14 cellular contexts compared by ENCODE assay signal in genomic region chr15:74387988-74388955, GRCh38. TPM values are rescaled to one million over a fixed set of nuclear protein-coding genes. Genes with fewer than 3 reads are reported as not detected.
DNase-seq lines count a peak whose midpoint lies in the region; ATAC-seq, FAIRE-seq and TF ChIP-seq lines count a peak whose summit lies in the region.
"Had no signal": no experiment of that assay in that cellular context is flagged by ENCODE, and none has a peak within 500 bp of the region (broad histone marks: within the 10 kb centered on the region; RNA-seq: fewer than 3 reads in every experiment).

No MANE protein-coding gene starts in this region.

- TF ChIP-seq CTCF in HepG2 (CRISPR knock-in tag; IDR thresholded peaks at IDR 0.05), result no peak
- no peak for TF ChIP-seq CTCF in right lobe of liver (IDR thresholded peaks at IDR 0.05)
- no peak for TF ChIP-seq CTCF in kidney (IDR thresholded peaks at IDR 0.05; ENCODE audit: borderline replicate concordance, extremely low read depth, insufficient read depth)

- BruUV-seq in HepG2 (replicated peaks; lab: Mats Ljungman, UMichigan), result no TSS peak

- intact Hi-C loops in HepG2 (cut with micrococcal nuclease; ENCODE audit: unreplicated experiment) (no loop called here), right lobe of liver (cut with DNase I) (loop anchor here in 1 of 2 donors (10.0 kb wide), 1 partner anchor 97 kb away; no protein-coding TSS in a partner anchor), kidney (cut with DNase I) (no loop called here)
- intact Hi-C loops in activated T-helper 1 cell treated with anti-CD3 and anti-CD28 coated beads, Interleukin-12 subunit alpha, Interleukin-12 subunit beta, Interleukin-2, Interleukin-4 antibody, amounts not matched to agents 30 ng/mL and 10 ng/mL and 1 ng/mL, durations not matched to agents 14 hours and 24 hours and 36 hours (cut with micrococcal nuclease), result no loop called here

- no peaks in the 10 kb centered on the region for H3K9me3 Mint-ChIP-seq in activated T-helper 1 cell treated with anti-CD3 and anti-CD28 coated beads, Interleukin-12 subunit alpha, Interleukin-12 subunit beta, Interleukin-2, Interleukin-4 antibody, amounts not matched to agents 30 ng/mL and 10 ng/mL and 1 ng/mL, durations not matched to agents 14 hours and 24 hours and 36 hours
- H3K9me3 Mint-ChIP-seq: HFFc6 had no signal

- H3K4me3 Mint-ChIP-seq in activated T-helper 1 cell treated with anti-CD3 and anti-CD28 coated beads, Interleukin-12 subunit alpha, Interleukin-12 subunit beta, Interleukin-2, Interleukin-4 antibody, amounts not matched to agents 30 ng/mL and 10 ng/mL and 1 ng/mL, durations not matched to agents 14 hours and 24 hours and 36 hours, result no peak overlapping the region
- H3K4me3 Mint-ChIP-seq: HFFc6 had no signal

- no peaks in the 10 kb centered on the region for H4K20me1 ChIP-seq in HepG2 (ENCODE audit: insufficient read depth, low read length)

- no peaks in the 10 kb centered on the region for H3K79me2 ChIP-seq in HepG2 (ENCODE audit: insufficient read depth, low read length)

- peaks cover 74% of the 10 kb centered on the region for H3K4me1 ChIP-seq in HepG2 (ENCODE audit: insufficient read depth, low read length)
- no peaks in the 10 kb centered on the region for H3K4me1 ChIP-seq in right lobe of liver
- peaks cover 9 to 28% of the 10 kb centered on the region in 2 donors for H3K4me1 ChIP-seq in kidney (ENCODE audit: control insufficient read depth in 1 of 2, insufficient read depth in 1 of 2, low read depth in 1 of 2, low read length in 2 of 2)

- H3K9me3 ChIP-seq in HepG2 (ENCODE audit: low read length), result no peaks in the 10 kb centered on the region
- H3K9me3 ChIP-seq in right lobe of liver, result no peaks in the 10 kb centered on the region
- H3K9me3 ChIP-seq in kidney (ENCODE audit: control insufficient read depth in 1 of 2, low read length in 2 of 2), result no peaks in the 10 kb centered on the region
- H3K9me3 ChIP-seq: esophagus squamous epithelium had no signal

- no peak for TF ChIP-seq EP300 in HepG2 (IDR thresholded peaks at IDR 0.05; ENCODE audit: low read depth in 2 of 2, low read length in 2 of 2)
- no peak for TF ChIP-seq EP300 in HepG2 (CRISPR knock-in tag; IDR thresholded peaks at IDR 0.05; ENCODE audit: borderline replicate concordance)

- H3K27ac ChIP-seq in HepG2 (ENCODE audit: extremely low read length, insufficient read depth, low read length) (no peak overlapping the region), right lobe of liver (no peak overlapping the region), kidney (ENCODE audit: low read depth in 2 of 2, low read length in 2 of 2) (no peak overlapping the region)

- no peak for FAIRE-seq in HepG2 (lab: Jason Lieb, UNC)
- no peak for FAIRE-seq in kidney (lab: Jason Lieb, UNC)
- FAIRE-seq: small intestine had no signal

- CTCF ChIA-PET in HepG2 (lab: Yijun Ruan, JAX; ENCODE audit: low intra/inter-chr PET ratio, low total read pairs), result no interaction called here

- H3K27ac Mint-ChIP-seq in activated T-helper 1 cell treated with anti-CD3 and anti-CD28 coated beads, Interleukin-12 subunit alpha, Interleukin-12 subunit beta, Interleukin-2, Interleukin-4 antibody, amounts not matched to agents 30 ng/mL and 10 ng/mL and 1 ng/mL, durations not matched to agents 14 hours and 24 hours and 36 hours, result peak overlapping the region; percentile 40
- H3K27ac Mint-ChIP-seq: HFFc6 had no signal

- H3K4me3 ChIP-seq in HepG2 (replicated peaks in 1 of 3; ENCODE audit: insufficient read depth in 1 of 3, low read depth in 2 of 3, low read length in 3 of 3) (peak overlapping the region in 1 of 3 experiments; percentile 34; a peak in 1 of 6 replicates), right lobe of liver (no peak overlapping the region), kidney (ENCODE audit: low read length in 2 of 2) (no peak overlapping the region)
- H3K4me3 ChIP-seq: esophagus squamous epithelium had no signal

- H3K4me1 Mint-ChIP-seq in activated T-helper 1 cell treated with anti-CD3 and anti-CD28 coated beads, Interleukin-12 subunit alpha, Interleukin-12 subunit beta, Interleukin-2, Interleukin-4 antibody, amounts not matched to agents 30 ng/mL and 10 ng/mL and 1 ng/mL, durations not matched to agents 14 hours and 24 hours and 36 hours (ENCODE audit: low read depth), result peaks cover 68% of the 10 kb centered on the region

- H3K9ac ChIP-seq in HepG2 (ENCODE audit: insufficient read depth, low read depth, low read length) (no peak overlapping the region), kidney (ENCODE audit: low read length in 2 of 2) (no peak overlapping the region)

- in situ Hi-C loops in HepG2 (cut with HindIII; ENCODE audit: extremely low pct_ligation_motif_present, low pct_unique_long_range_greater_than_20kb), result loop anchor here (5.0 kb wide), 1 partner anchor 44 kb away; the partner anchor contains the start of gene SEMA7A

- TF ChIP-seq RAD21 in HepG2 (CRISPR knock-in tag; IDR thresholded peaks at IDR 0.05), result no peak

- 35% methylated on average over 6 of the region's 17 CpGs for WGBS in HepG2 (ENCODE audit: low lambda C conversion rate)
- WGBS in right lobe of liver (ENCODE audit: insufficient coverage, low coverage, low lambda C conversion rate, missing lambda C conversion rate), result 67% methylated on average over 5 of the region's 17 CpGs

- peak; percentile 33 for ATAC-seq in HepG2
- no peak for ATAC-seq in right lobe of liver
- ATAC-seq in HG03175 (IDR thresholded peaks at IDR 0.05; ENCODE audit: unreplicated experiment), result no peak

- no peak overlapping the region for H2AFZ ChIP-seq in HepG2 (ENCODE audit: low read length)

- H3K27me3 ChIP-seq in HepG2 (ENCODE audit: control insufficient read depth in 1 of 2, insufficient read depth in 2 of 2, low read length in 2 of 2) (peaks cover 3 to 36% of the 10 kb centered on the region in 2 experiments; a peak in 3 of 5 replicates), right lobe of liver (no peaks in the 10 kb centered on the region)
- H3K27me3 ChIP-seq: esophagus squamous epithelium had no signal

- H3K27me3 Mint-ChIP-seq in activated T-helper 1 cell treated with anti-CD3 and anti-CD28 coated beads, Interleukin-12 subunit alpha, Interleukin-12 subunit beta, Interleukin-2, Interleukin-4 antibody, amounts not matched to agents 30 ng/mL and 10 ng/mL and 1 ng/mL, durations not matched to agents 14 hours and 24 hours and 36 hours (ENCODE audit: insufficient read depth), result no peaks in the 10 kb centered on the region

- H3K36me3 Mint-ChIP-seq in activated T-helper 1 cell treated with anti-CD3 and anti-CD28 coated beads, Interleukin-12 subunit alpha, Interleukin-12 subunit beta, Interleukin-2, Interleukin-4 antibody, amounts not matched to agents 30 ng/mL and 10 ng/mL and 1 ng/mL, durations not matched to agents 14 hours and 24 hours and 36 hours (ENCODE audit: low read depth), result peaks cover 5% of the 10 kb centered on the region

- TF ChIP-seq POLR2A in HepG2 (IDR thresholded peaks at IDR 0.05; ENCODE audit: insufficient read depth in 1 of 2, low read depth in 2 of 2, low read length in 2 of 2) (no peak), right lobe of liver (IDR thresholded peaks at IDR 0.05) (no peak)

- POLR2A ChIA-PET in HepG2 (lab: Yijun Ruan, JAX), result interaction anchor here (1.1 to 8.8 kb wide), 7 partner anchors 16 to 225 kb away, joined by 3 to 124 read pairs (median 4); partner anchors contain the start of genes SEMA7A and UBL7

- peak overlapping the region; percentile 70 for H3K4me2 ChIP-seq in HepG2 (ENCODE audit: low read depth, low read length)

- H3K36me3 ChIP-seq in HepG2 (replicated peaks in 1 of 2; ENCODE audit: control insufficient read depth in 1 of 2, insufficient read depth in 2 of 2, low read length in 2 of 2), result no peaks in the 10 kb centered on the region
- no peaks in the 10 kb centered on the region for H3K36me3 ChIP-seq in right lobe of liver
- no peaks in the 10 kb centered on the region for H3K36me3 ChIP-seq in kidney (ENCODE audit: control insufficient read depth in 1 of 2, insufficient read depth in 2 of 2, low read length in 2 of 2)
- H3K36me3 ChIP-seq: esophagus squamous epithelium had no signal

- peak; percentile 43 for DNase-seq in HepG2 (ENCODE audit: low spot score)
- DNase-seq in right lobe of liver, result no peak
- DNase-seq in activated T-helper 1 cell treated with anti-CD3 and anti-CD28 coated beads, Interleukin-12 subunit alpha, Interleukin-12 subunit beta, Interleukin-2, Interleukin-4 antibody, amounts not matched to agents 30 ng/mL and 10 ng/mL and 1 ng/mL, durations not matched to agents 14 hours and 24 hours and 36 hours (ENCODE audit: low spot score), result no peak
- DNase-seq in kidney, result peak; percentile 52
- no peak for DNase-seq in NCI-H524 (lab: John Stamatoyannopoulos, UW)
- DNase-seq in hippocampal formation (lab: John Stamatoyannopoulos, UW), result no peak
- DNase-seq in Ammon's horn (ENCODE audit: low spot score), result no peak
- DNase-seq: activated CD4-positive, CD25-positive, alpha-beta regulatory T cell treated with anti-CD3 and anti-CD28 coated beads, Interleukin-2, amount 50 U/mL, for 72 hours; activated T-cell treated with anti-CD3 and anti-CD28 coated beads for 4 hours; esophagus squamous epithelium; HFFc6; hypothalamus; small intestine had no signal

RNA-seq across cellular contexts. Expression of gene CYP11A1, which starts 20.8 kb away (rescaled TPM):
- total RNA-seq in HepG2 (2016; rRNA removed; fragmentation: Illumina TruSeq; extraction: Trizol), result 0.66 and 0.86 TPM in 2 replicates
- 0.30 and 0.62 TPM in 2 replicates for total RNA-seq in HepG2 (2016; cell fraction: cytosol; rRNA removed; fragmentation: Illumina TruSeq; extraction: Trizol; ENCODE audit: low read depth)
- total RNA-seq in HepG2 (2016; cell fraction: insoluble cytoplasmic fraction; rRNA removed; fragmentation: Illumina TruSeq; extraction: Trizol), result 0.43 and 0.71 TPM in 2 replicates
- 0.65 and 0.74 TPM in 2 replicates for total RNA-seq in HepG2 (2016; cell fraction: membrane; rRNA removed; fragmentation: Illumina TruSeq; extraction: Trizol)
- 0.40 and 0.66 TPM in 2 replicates for total RNA-seq in HepG2 (2016; cell fraction: nucleus; rRNA removed; fragmentation: Illumina TruSeq; extraction: Trizol)
- 0.92 and 1.4 TPM in 2 replicates for polyA plus RNA-seq in HepG2 (2011; rRNA removed)
- 0.98 and 1.0 TPM in 2 replicates for polyA plus RNA-seq in HepG2 (2011; cell fraction: cytosol; rRNA removed)
- 1.5 and 1.8 TPM in 2 replicates for polyA plus RNA-seq in HepG2 (2011; cell fraction: nucleus; rRNA removed)
- polyA plus RNA-seq in HepG2 (2012), result 0.54 and 0.73 TPM in 2 replicates
- polyA plus RNA-seq in HepG2 (2016; cell fraction: cytosol; fragmentation: Illumina TruSeq; extraction: Trizol; ENCODE audit: low read depth), result 0.26 and 0.61 TPM in 2 replicates
- polyA plus RNA-seq in HepG2 (2016; cell fraction: insoluble cytoplasmic fraction; fragmentation: Illumina TruSeq; extraction: Trizol; ENCODE audit: low read depth), result 0.66 and 0.83 TPM in 2 replicates
- polyA plus RNA-seq in HepG2 (2016; cell fraction: membrane; fragmentation: Illumina TruSeq; extraction: Trizol; ENCODE audit: low read depth), result 0.36 and 0.45 TPM in 2 replicates
- polyA plus RNA-seq in HepG2 (2016; cell fraction: nucleus; fragmentation: Illumina TruSeq; extraction: Trizol; ENCODE audit: insufficient read depth, low read depth), result 0.64 and 0.93 TPM in 2 replicates
- 1.6 and 8.2 TPM in 2 replicates for polyA minus RNA-seq in HepG2 (2011; rRNA and poly(A)+ RNA removed; ENCODE audit: low replicate concordance)
- polyA minus RNA-seq in HepG2 (2011; cell fraction: cytosol; rRNA and poly(A)+ RNA removed), result 0.99 TPM in 1 of 2 replicates, not detected in the other
- polyA minus RNA-seq in HepG2 (2011; cell fraction: nucleus; rRNA and poly(A)+ RNA removed), result 0.39 and 0.87 TPM in 2 replicates
- 1 to 10 TPM; 2.5 to 6.4 (median 2.8) TPM for total RNA-seq in right lobe of liver
- not detected in 2 replicates for total RNA-seq in activated T-helper 1 cell treated with anti-CD3 and anti-CD28 coated beads, Interleukin-12 subunit alpha, Interleukin-12 subunit beta, Interleukin-2, Interleukin-4 antibody, amounts not matched to agents 30 ng/mL and 10 ng/mL and 1 ng/mL, durations not matched to agents 14 hours and 24 hours and 36 hours
- total RNA-seq in kidney, result 0.13 TPM
- polyA plus RNA-seq in kidney (ENCODE audit: insufficient read depth, low read depth, low replicate concordance), result 2.7 TPM

RNA-seq across cellular contexts. Expression of gene SEMA7A, which starts 45.5 kb away (rescaled TPM):
- total RNA-seq in HepG2 (2016; rRNA removed; fragmentation: Illumina TruSeq; extraction: Trizol) (7.1 and 15.8 TPM in 2 replicates), right lobe of liver (1 to 10 TPM in 3 of 6 experiments, under 1 TPM in 3; 0.42 to 2.4 (median 1.1) TPM), kidney (3.6 TPM)
- 6.7 and 6.9 TPM in 2 replicates for total RNA-seq in HepG2 (2016; cell fraction: cytosol; rRNA removed; fragmentation: Illumina TruSeq; extraction: Trizol; ENCODE audit: low read depth)
- total RNA-seq in HepG2 (2016; cell fraction: insoluble cytoplasmic fraction; rRNA removed; fragmentation: Illumina TruSeq; extraction: Trizol), result 5.8 and 16.8 TPM in 2 replicates
- 6.1 and 7.5 TPM in 2 replicates for total RNA-seq in HepG2 (2016; cell fraction: membrane; rRNA removed; fragmentation: Illumina TruSeq; extraction: Trizol)
- 18.1 and 21.2 TPM in 2 replicates for total RNA-seq in HepG2 (2016; cell fraction: nucleus; rRNA removed; fragmentation: Illumina TruSeq; extraction: Trizol)
- polyA plus RNA-seq in HepG2 (2011; rRNA removed) (9.0 and 11.3 TPM in 2 replicates), kidney (ENCODE audit: insufficient read depth, low read depth, low replicate concordance) (2.8 TPM)
- 9.5 and 11.5 TPM in 2 replicates for polyA plus RNA-seq in HepG2 (2011; cell fraction: cytosol; rRNA removed)
- 27.8 and 40.2 TPM in 2 replicates for polyA plus RNA-seq in HepG2 (2011; cell fraction: nucleus; rRNA removed)
- 6.1 and 9.1 TPM in 2 replicates for polyA plus RNA-seq in HepG2 (2012)
- polyA plus RNA-seq in HepG2 (2016; cell fraction: cytosol; fragmentation: Illumina TruSeq; extraction: Trizol; ENCODE audit: low read depth), result 0.77 and 0.90 TPM in 2 replicates
- 3.7 and 5.2 TPM in 2 replicates for polyA plus RNA-seq in HepG2 (2016; cell fraction: insoluble cytoplasmic fraction; fragmentation: Illumina TruSeq; extraction: Trizol; ENCODE audit: low read depth)
- 2.0 and 2.2 TPM in 2 replicates for polyA plus RNA-seq in HepG2 (2016; cell fraction: membrane; fragmentation: Illumina TruSeq; extraction: Trizol; ENCODE audit: low read depth)
- polyA plus RNA-seq in HepG2 (2016; cell fraction: nucleus; fragmentation: Illumina TruSeq; extraction: Trizol; ENCODE audit: insufficient read depth, low read depth), result 40.2 and 42.1 TPM in 2 replicates
- 1.2 and 27.6 TPM in 2 replicates for polyA minus RNA-seq in HepG2 (2011; rRNA and poly(A)+ RNA removed; ENCODE audit: low replicate concordance)
- polyA minus RNA-seq in HepG2 (2011; cell fraction: cytosol; rRNA and poly(A)+ RNA removed), result 8.8 and 9.2 TPM in 2 replicates
- polyA minus RNA-seq in HepG2 (2011; cell fraction: nucleus; rRNA and poly(A)+ RNA removed), result 13.6 and 14.7 TPM in 2 replicates
- 102 TPM in 2 replicates for total RNA-seq in activated T-helper 1 cell treated with anti-CD3 and anti-CD28 coated beads, Interleukin-12 subunit alpha, Interleukin-12 subunit beta, Interleukin-2, Interleukin-4 antibody, amounts not matched to agents 30 ng/mL and 10 ng/mL and 1 ng/mL, durations not matched to agents 14 hours and 24 hours and 36 hours

Comparison
In these comparisons a context has a peak if more than half of its experiments do, and no peak if none do; other contexts are left out.
1. DNase-seq: peak in HepG2 (single experiment) and kidney (single experiment); none in right lobe of liver (0 of 3), activated T-helper 1 cell treated with anti-CD3 and anti-CD28 coated beads, Interleukin-12 subunit alpha, Interleukin-12 subunit beta, Interleukin-2, Interleukin-4 antibody, amounts not matched to agents 30 ng/mL and 10 ng/mL and 1 ng/mL, durations not matched to agents 14 hours and 24 hours and 36 hours (single experiment), NCI-H524 (0 of 2), hippocampal formation (0 of 2) and Ammon's horn (single experiment).